In genomic region chr2:45707034-45707433, GRCh38 we compare ENCODE assay signal across 2 cellular contexts.
TF ChIP-seq lines count a peak whose summit lies in the region.

No MANE protein-coding gene starts in this region.

TF ChIP-seq in GM23338, 12 proteins besides CTCF, POLR2A, EP300 and RAD21 (continued from another document):
- TF ChIP-seq ZNF462 (CRISPR knock-in tag; IDR thresholded peaks at IDR 0.05) (no peak), POLR2AphosphoS5 (IDR thresholded peaks at IDR 0.05; ENCODE audit: low read depth) (no peak), EZH2 (IDR thresholded peaks at IDR 0.05; ENCODE audit: low read depth, unreplicated experiment) (no peak)

TF ChIP-seq in HepG2, 621 proteins besides CTCF, POLR2A, EP300 and RAD21 (continued from another document):
- no peak for TF ChIP-seq CERS6 (CRISPR knock-in tag; IDR thresholded peaks at IDR 0.05)
- TF ChIP-seq ZNF263 (CRISPR knock-in tag; IDR thresholded peaks at IDR 0.05), result no peak
- no peak for TF ChIP-seq CCDC6 (CRISPR knock-in tag; IDR thresholded peaks at IDR 0.05)
- no peak for TF ChIP-seq GFI1 (CRISPR knock-in tag; IDR thresholded peaks at IDR 0.05; ENCODE audit: borderline replicate concordance)
- TF ChIP-seq BCL6 (CRISPR knock-in tag; IDR thresholded peaks at IDR 0.05), result no peak
- TF ChIP-seq HNRNPK (IDR thresholded peaks at IDR 0.05; ENCODE audit: low read depth, low read length, poor library complexity, severe bottlenecking), result no peak
- TF ChIP-seq HBP1 (CRISPR knock-in tag; IDR thresholded peaks at IDR 0.05; ENCODE audit: low read depth), result no peak
- TF ChIP-seq KIAA2018 (CRISPR knock-in tag; IDR thresholded peaks at IDR 0.05; ENCODE audit: borderline replicate concordance), result no peak
- TF ChIP-seq RFXAP (CRISPR knock-in tag; IDR thresholded peaks at IDR 0.05; ENCODE audit: borderline replicate concordance), result no peak
- no peak for TF ChIP-seq KDM5A (IDR thresholded peaks at IDR 0.05; ENCODE audit: borderline replicate concordance, low read length)
- no peak for TF ChIP-seq ZSCAN22 (CRISPR knock-in tag; IDR thresholded peaks at IDR 0.05)
TF ChIP-seq in HepG2: peak in this region for 0.
